Comparison of ENCODE assay signal across 8 cellular contexts in the genomic region with DNA sequence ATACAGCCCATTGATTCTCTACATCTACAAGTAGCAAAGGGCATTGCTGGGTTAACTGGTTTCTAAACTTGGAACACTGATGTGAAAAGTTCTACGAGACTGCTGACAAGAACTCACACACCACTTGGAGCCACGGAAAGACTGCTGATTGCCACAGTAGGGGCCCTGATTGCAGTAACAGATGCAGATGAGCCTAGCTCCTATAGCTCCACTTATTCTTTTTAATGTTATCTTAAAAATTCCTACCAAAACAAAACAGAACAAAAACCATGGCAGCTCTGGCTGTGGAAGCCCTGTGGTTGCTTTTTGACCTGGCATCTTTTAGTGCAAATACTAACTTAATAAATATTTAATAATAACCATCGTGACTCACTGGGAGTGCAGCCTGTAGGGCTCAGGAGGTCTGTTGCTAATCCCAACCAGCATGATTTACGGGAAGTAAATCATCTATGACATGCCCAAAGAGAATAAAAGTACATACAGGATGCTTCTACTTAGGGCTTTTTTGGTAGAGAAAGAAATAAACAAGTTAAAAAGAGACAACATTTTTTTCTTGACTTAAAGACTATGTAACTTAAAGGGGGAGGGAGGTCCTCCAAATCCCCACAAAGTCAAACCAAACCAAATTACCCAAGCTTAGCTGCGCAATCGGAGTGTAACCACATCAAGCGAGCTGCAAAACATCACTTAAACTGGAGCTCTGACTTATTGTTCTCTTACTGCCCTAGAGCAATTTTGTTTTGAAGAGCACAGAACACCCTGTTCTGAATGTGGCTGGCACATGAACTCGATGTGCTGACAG.
DNase-seq lines count a peak whose midpoint lies in the region; ATAC-seq and TF ChIP-seq lines count a peak whose summit lies in the region.

No MANE protein-coding gene starts in this region.

- ATAC-seq in activated CD8-positive, alpha-beta T cell treated with anti-CD3 and anti-CD28 coated beads for 36 hours = peak; percentile 71
- ATAC-seq in stimulated activated naive CD8-positive, alpha-beta T cell treated with anti-CD3 and anti-CD28 coated beads, Interleukin-15, amount 100 ng/mL, for 72 hours = peak; percentile 88
- ATAC-seq in GM21619 (IDR thresholded peaks at IDR 0.05; ENCODE audit: unreplicated experiment) = no peak

- intact Hi-C loops in activated CD8-positive, alpha-beta T cell treated with anti-CD3 and anti-CD28 coated beads for 36 hours (cut with micrococcal nuclease) = loop anchor here (5.0 kb wide), 1 partner anchor 66 kb away; no protein-coding TSS in a partner anchor

- H3K27me3 ChIP-seq in MG63 (no peaks in the 10 kb centered on the region), mucosa of stomach (ENCODE audit: control insufficient read depth, insufficient read depth, low read length) (no peaks in the 10 kb centered on the region)

- peak overlapping the region; percentile 60 for H3K4me3 Mint-ChIP-seq in activated CD8-positive, alpha-beta T cell treated with anti-CD3 and anti-CD28 coated beads for 36 hours
- peak overlapping the region; percentile 70 to 83 for H3K4me3 Mint-ChIP-seq in stimulated activated naive CD8-positive, alpha-beta T cell treated with anti-CD3 and anti-CD28 coated beads, Interleukin-15, amount 100 ng/mL, for 72 hours

- H3K36me3 ChIP-seq in MG63 (no peaks in the 10 kb centered on the region; the same call in 1 of the 2 replicates), mucosa of stomach (ENCODE audit: control insufficient read depth, insufficient read depth, low read length) (no peaks in the 10 kb centered on the region)

- POLR2A ChIA-PET in activated CD8-positive, alpha-beta T cell treated with anti-CD3 and anti-CD28 coated beads for 36 hours (lab: Charles Lee) = interaction anchor here (1.0 to 2.1 kb wide), 6 partner anchors 10 to 329 kb away, joined by 3 to 13 read pairs (median 4); no protein-coding TSS in a partner anchor

- H3K4me1 Mint-ChIP-seq in activated CD8-positive, alpha-beta T cell treated with anti-CD3 and anti-CD28 coated beads for 36 hours (ENCODE audit: low read depth) = peaks cover 70% of the 10 kb centered on the region
- H3K4me1 Mint-ChIP-seq in stimulated activated naive CD8-positive, alpha-beta T cell treated with anti-CD3 and anti-CD28 coated beads, Interleukin-15, amount 100 ng/mL, for 72 hours = peaks cover 82% of the 10 kb centered on the region

- H3K36me3 Mint-ChIP-seq in activated CD8-positive, alpha-beta T cell treated with anti-CD3 and anti-CD28 coated beads for 36 hours (ENCODE audit: low read depth) = peaks cover 33% of the 10 kb centered on the region

- CTCF ChIA-PET in activated CD8-positive, alpha-beta T cell treated with anti-CD3 and anti-CD28 coated beads for 36 hours (lab: Charles Lee) = interaction anchor here (1.1 to 17.4 kb wide), 14 partner anchors 10 to 354 kb away, joined by 4 to 236 read pairs (median 7); partner anchors contain the start of gene ARMC12

- H3K9me3 ChIP-seq in MG63 (no peaks in the 10 kb centered on the region; the same call in 1 of the 2 replicates), mucosa of stomach (ENCODE audit: control insufficient read depth, low read length) (no peaks in the 10 kb centered on the region)

- DNase-seq in Ammon's horn (ENCODE audit: low spot score) (peak; percentile 88), MG63 (peak; percentile 55), epidermal melanocyte (ENCODE audit: insufficient read length, low spot score) (peak; percentile 68), GM20000 (ENCODE audit: low spot score) (no peak)
- peak; percentile 76 for DNase-seq in activated CD8-positive, alpha-beta T cell treated with anti-CD3 and anti-CD28 coated beads for 36 hours
- peak; percentile 45 to 66 for DNase-seq in stimulated activated naive CD8-positive, alpha-beta T cell treated with anti-CD3 and anti-CD28 coated beads, Interleukin-15, amount 100 ng/mL, for 72 hours

- H3K9ac ChIP-seq in mucosa of stomach (ENCODE audit: low read length) = peak overlapping the region; percentile 63

- no peaks in the 10 kb centered on the region for H3K27me3 Mint-ChIP-seq in activated CD8-positive, alpha-beta T cell treated with anti-CD3 and anti-CD28 coated beads for 36 hours
- no peaks in the 10 kb centered on the region for H3K27me3 Mint-ChIP-seq in stimulated activated naive CD8-positive, alpha-beta T cell treated with anti-CD3 and anti-CD28 coated beads, Interleukin-15, amount 100 ng/mL, for 72 hours

- H3K9me3 Mint-ChIP-seq in activated CD8-positive, alpha-beta T cell treated with anti-CD3 and anti-CD28 coated beads for 36 hours = peaks cover 2% of the 10 kb centered on the region
- H3K9me3 Mint-ChIP-seq in stimulated activated naive CD8-positive, alpha-beta T cell treated with anti-CD3 and anti-CD28 coated beads, Interleukin-15, amount 100 ng/mL, for 72 hours = no peaks in the 10 kb centered on the region

- H3K4me3 ChIP-seq in MG63 (peak overlapping the region; percentile 1; the same call in 1 of the 2 replicates), mucosa of stomach (ENCODE audit: low read length) (no peak overlapping the region)

- no peak for TF ChIP-seq CTCF in activated CD8-positive, alpha-beta T cell treated with anti-CD3 and anti-CD28 coated beads for 36 hours (IDR thresholded peaks at IDR 0.05)
- TF ChIP-seq CTCF in GM20000 (IDR thresholded peaks at IDR 0.05; ENCODE audit: extremely low read depth, missing control alignments) = no peak

- peaks cover 39% of the 10 kb centered on the region for H3K4me1 ChIP-seq in mucosa of stomach (ENCODE audit: control insufficient read depth, insufficient read depth, low read length)

- peak overlapping the region; percentile 70 for H3K27ac Mint-ChIP-seq in activated CD8-positive, alpha-beta T cell treated with anti-CD3 and anti-CD28 coated beads for 36 hours
- peak overlapping the region; percentile 48 to 66 for H3K27ac Mint-ChIP-seq in stimulated activated naive CD8-positive, alpha-beta T cell treated with anti-CD3 and anti-CD28 coated beads, Interleukin-15, amount 100 ng/mL, for 72 hours
